2 cellular contexts compared by ENCODE assay signal in genomic region chrX:42818151-42818921, GRCh38.
TF ChIP-seq lines count a peak whose summit lies in the region.

No MANE protein-coding gene starts in this region.

TF ChIP-seq in GM23338, 12 proteins besides CTCF, POLR2A, EP300 and RAD21:
- TF ChIP-seq JUNB (IDR thresholded peaks at IDR 0.05; ENCODE audit: unreplicated experiment) (no peak), EZH2phosphoT487 (IDR thresholded peaks at IDR 0.05; ENCODE audit: unreplicated experiment) (no peak), STAT1 (IDR thresholded peaks at IDR 0.05; ENCODE audit: unreplicated experiment) (no peak), CREB1 (CRISPR knock-in tag; IDR thresholded peaks at IDR 0.05; ENCODE audit: low read depth) (no peak), ETS1 (IDR thresholded peaks at IDR 0.05) (no peak), ZNF462 (CRISPR knock-in tag; IDR thresholded peaks at IDR 0.05) (no peak), ZNF114 (CRISPR knock-in tag; IDR thresholded peaks at IDR 0.05) (no peak), ZNF331 (CRISPR knock-in tag; IDR thresholded peaks at IDR 0.05; ENCODE audit: low read depth) (no peak)

TF ChIP-seq in H1, 55 proteins besides CTCF, POLR2A, EP300 and RAD21:
- TF ChIP-seq ZNF274 (IDR thresholded peaks at IDR 0.05; ENCODE audit: borderline replicate concordance, extremely low read depth, low read length) (no peak), SP2 (IDR thresholded peaks at IDR 0.05; ENCODE audit: low read length) (no peak), MAX (IDR thresholded peaks at IDR 0.05) (no peak), SAP30 (IDR thresholded peaks at IDR 0.05; ENCODE audit: insufficient read depth, insufficient replicate concordance, low read length) (no peak), CREB1 (IDR thresholded peaks at IDR 0.05) (no peak), HDAC6 (IDR thresholded peaks at IDR 0.05; ENCODE audit: low read depth, low read length) (no peak), RNF2 (IDR thresholded peaks at IDR 0.05; ENCODE audit: borderline replicate concordance, low read depth, low read length, missing control alignments, poor library complexity, severe bottlenecking) (no peak), GABPA (IDR thresholded peaks at IDR 0.05; ENCODE audit: borderline replicate concordance, insufficient read depth, low read length) (no peak)
